ENCODE assay signal across 1 cellular context in genomic region chr3:71791634-71792033, GRCh38.
TF ChIP-seq lines count a peak whose summit lies in the region.

No MANE protein-coding gene starts in this region.

TF ChIP-seq in HepG2, 621 proteins besides CTCF, POLR2A, EP300 and RAD21:
- TF ChIP-seq MAFK (conservative IDR thresholded peaks at IDR 0.05 in 1 of 2, IDR thresholded peaks at IDR 0.05 in 1 of 2; ENCODE audit: low read length in 2 of 2), result peak; percentile 44 to 78; a peak in 3 of 4 replicates
- no peak for TF ChIP-seq ZNF781 (CRISPR knock-in tag; IDR thresholded peaks at IDR 0.05; ENCODE audit: borderline replicate concordance, not compliant biosample characterization)
- TF ChIP-seq MAFF (IDR thresholded peaks at IDR 0.05; ENCODE audit: low read depth, low read length), result peak; percentile 58; the same call in 1 of the 2 replicates
